In the genomic region with DNA sequence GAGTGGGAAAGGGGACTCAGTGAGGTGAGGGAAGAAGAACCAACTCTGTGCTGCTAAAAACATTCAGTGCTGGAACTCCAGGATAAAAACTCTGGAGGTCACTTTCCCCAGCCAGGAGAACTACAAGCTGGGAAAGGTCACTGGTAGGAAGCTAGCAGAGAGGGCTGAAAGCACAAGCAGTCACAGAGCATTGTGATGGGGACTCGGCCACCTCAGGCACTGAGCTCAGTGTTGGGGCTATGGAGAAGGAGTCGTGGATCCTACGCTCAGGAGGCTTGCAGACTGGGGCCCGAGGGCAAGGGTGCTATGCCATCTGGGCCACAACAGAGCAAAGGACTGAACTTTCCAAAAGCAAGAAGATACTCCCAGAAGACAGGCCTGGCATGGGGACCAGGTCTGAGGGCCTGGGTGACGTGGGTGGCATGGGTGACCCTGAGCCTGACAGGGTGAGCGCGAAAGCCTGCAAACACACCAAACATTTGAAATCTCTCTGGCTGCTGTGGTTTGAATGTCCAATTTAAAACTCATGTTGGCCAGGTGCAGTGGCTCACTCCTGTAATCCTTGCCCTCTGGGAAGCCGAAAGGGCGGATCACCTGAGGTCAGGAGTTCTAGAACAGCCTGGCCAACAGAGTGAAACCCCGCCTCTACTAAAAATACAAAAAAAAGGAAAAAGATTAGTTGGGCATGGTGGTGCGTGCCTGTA, we compare ENCODE assay signal across 30 cellular contexts.
"Had no signal": no experiment of that assay in that cellular context is flagged by ENCODE, and none has a peak within 500 bp of the region (broad histone marks: within the 10 kb centered on the region; RNA-seq: fewer than 3 reads in every experiment).

No MANE protein-coding gene starts in this region.

- H3K27ac ChIP-seq: heart right ventricle, left lung, neutrophil, ovary, right atrium auricular region, skin epidermis, stomach, thoracic aorta, tibial artery, uterus had no signal

- H3K9me3 ChIP-seq: heart right ventricle, left lung, mucosa of descending colon, neutrophil, ovary, right atrium auricular region, stomach, thoracic aorta, tibial artery, uterus had no signal

- H3K4me3 Mint-ChIP-seq: memory B cell; naive thymus-derived CD4-positive, alpha-beta T cell; natural killer cell treated with Interleukin-12 subunit alpha and Interleukin-12 subunit beta and Interleukin-15 and Interleukin-18, amount 100 ng/mL, for 72 hours; stimulated activated naive B cell treated with anti-CD40 and anti-IgM and Interleukin-4, amounts not matched to agents 10 μg/mL and 1 μg/mL and 100 μg/mL, for 72 hours had no signal

- H3K9me3 Mint-ChIP-seq: memory B cell; naive thymus-derived CD4-positive, alpha-beta T cell; natural killer cell treated with Interleukin-12 subunit alpha and Interleukin-12 subunit beta and Interleukin-15 and Interleukin-18, amount 100 ng/mL, for 72 hours; stimulated activated naive B cell treated with anti-CD40 and anti-IgM and Interleukin-4, amounts not matched to agents 10 μg/mL and 1 μg/mL and 100 μg/mL, for 72 hours had no signal

- FAIRE-seq: keratinocyte had no signal

- H3K27me3 Mint-ChIP-seq: progenitor cell of endocrine pancreas had no signal

- DNase-seq: heart right ventricle; hippocampal formation; kidney glomerular epithelial cell; left cardiac atrium; left lung; midbrain; mucosa of descending colon; naive thymus-derived CD4-positive, alpha-beta T cell; occipital lobe; ovary; stimulated activated CD4-positive, alpha-beta T cell treated with anti-CD3 and anti-CD28 coated beads, Interleukin-12 subunit alpha, Interleukin-12 subunit beta, amount 100 ng/mL, for 4 hours; stimulated activated CD4-positive, alpha-beta T cell treated with anti-CD3 and anti-CD28 coated beads, Interleukin-15, amount 100 ng/mL, for 24 hours; stimulated activated CD4-positive, alpha-beta T cell treated with anti-CD3 and anti-CD28 coated beads, Interleukin-2, amount 100 ng/mL, for 24 hours; stimulated activated CD4-positive, alpha-beta T cell treated with anti-CD3 and anti-CD28 coated beads, Interleukin-4, amount 100 ng/mL, for 1 hour; stimulated activated naive B cell treated with anti-CD40 and anti-IgM and Interleukin-4, amounts not matched to agents 10 μg/mL and 1 μg/mL and 100 μg/mL, for 72 hours; stimulated activated naive CD8-positive, alpha-beta T cell treated with anti-CD3 and anti-CD28 coated beads, Interleukin-15, Interleukin-2, amounts not matched to agents 100 U/mL and 50 U/mL, for 24 hours; stomach; tibial artery; trophoblast cell; uterus had no signal

- H3K4me3 ChIP-seq: heart right ventricle, left lung, lung, mucosa of descending colon, ovary, right atrium auricular region, skin epidermis, stomach, thoracic aorta, tibial artery, uterus had no signal

- H3K4me1 Mint-ChIP-seq: memory B cell; stimulated activated naive B cell treated with anti-CD40 and anti-IgM and Interleukin-4, amounts not matched to agents 10 μg/mL and 1 μg/mL and 100 μg/mL, for 72 hours had no signal

- H3K27ac Mint-ChIP-seq: memory B cell; natural killer cell treated with Interleukin-12 subunit alpha and Interleukin-12 subunit beta and Interleukin-15 and Interleukin-18, amount 100 ng/mL, for 72 hours; progenitor cell of endocrine pancreas; stimulated activated naive B cell treated with anti-CD40 and anti-IgM and Interleukin-4, amounts not matched to agents 10 μg/mL and 1 μg/mL and 100 μg/mL, for 72 hours had no signal

- H3K36me3 Mint-ChIP-seq: memory B cell; natural killer cell treated with Interleukin-12 subunit alpha and Interleukin-12 subunit beta and Interleukin-15 and Interleukin-18, amount 100 ng/mL, for 72 hours; stimulated activated naive B cell treated with anti-CD40 and anti-IgM and Interleukin-4, amounts not matched to agents 10 μg/mL and 1 μg/mL and 100 μg/mL, for 72 hours had no signal

- H3K27me3 ChIP-seq: heart right ventricle, left lung, neutrophil, ovary, right atrium auricular region, stomach, tibial artery, uterus had no signal

- H3K36me3 ChIP-seq: heart right ventricle, left lung, neutrophil, ovary, right atrium auricular region, stomach, thoracic aorta, tibial artery, uterus had no signal

- ATAC-seq: heart right ventricle; left cardiac atrium; left lung; mucosa of descending colon; naive thymus-derived CD4-positive, alpha-beta T cell; sciatic nerve; stimulated activated naive B cell treated with anti-CD40 and anti-IgM and Interleukin-4, amounts not matched to agents 10 μg/mL and 1 μg/mL and 100 μg/mL, for 72 hours; stimulated activated naive CD8-positive, alpha-beta T cell treated with anti-CD3 and anti-CD28 coated beads, Interleukin-15, Interleukin-2, amounts not matched to agents 100 U/mL and 50 U/mL, for 24 hours had no signal

- H3K4me1 ChIP-seq: heart right ventricle, left lung, tibial artery, uterus had no signal
